In genomic region chr5:62720036-62720441, GRCh38 we compare ENCODE assay signal across 9 cellular contexts.
DNase-seq lines count a peak whose midpoint lies in the region; ATAC-seq and TF ChIP-seq lines count a peak whose summit lies in the region.
"Had no signal": no experiment of that assay in that cellular context is flagged by ENCODE, and none has a peak within 500 bp of the region (broad histone marks: within the 10 kb centered on the region; RNA-seq: fewer than 3 reads in every experiment).

No MANE protein-coding gene starts in this region.

- DNase-seq in MCF 10A (ENCODE audit: unreplicated experiment) = peak; percentile 34
- no peak for DNase-seq in breast epithelium (ENCODE audit: low spot score in 2 of 2)
- peak; percentile 82 for DNase-seq in islet precursor cell
- no peak for DNase-seq in SW 1271 (lab: John Stamatoyannopoulos, UW)
- no peak for DNase-seq in suprapubic skin (ENCODE audit: low spot score in 2 of 2)

- no TSS peak for BruUV-seq in MCF 10A (replicated peaks; lab: Mats Ljungman, UMichigan)

- no peak overlapping the region for H3K27ac ChIP-seq in breast epithelium
- no peak overlapping the region for H3K27ac ChIP-seq in suprapubic skin

- no peaks in the 10 kb centered on the region for H3K36me3 Mint-ChIP-seq in MCF 10A (ENCODE audit: insufficient read depth, unreplicated experiment)

- no peaks in the 10 kb centered on the region for H3K9me3 Mint-ChIP-seq in MCF 10A (ENCODE audit: unreplicated experiment)

- TF ChIP-seq CTCF in MCF 10A (IDR thresholded peaks at IDR 0.05; ENCODE audit: unreplicated experiment) (peak; percentile 15), breast epithelium (IDR thresholded peaks at IDR 0.05) (no peak), suprapubic skin (IDR thresholded peaks at IDR 0.05) (no peak)

- H3K4me1 ChIP-seq in breast epithelium (no peaks in the 10 kb centered on the region), suprapubic skin (no peaks in the 10 kb centered on the region)

- no peak overlapping the region for H3K27ac Mint-ChIP-seq in MCF 10A (ENCODE audit: low read depth, unreplicated experiment)

- peak; percentile 100 for ATAC-seq in GM21390 (IDR thresholded peaks at IDR 0.05; ENCODE audit: unreplicated experiment)
- ATAC-seq in HG03460 (IDR thresholded peaks at IDR 0.05; ENCODE audit: unreplicated experiment) = peak; percentile 99
- peak; percentile 88 for ATAC-seq in SK-N-SH treated with all-trans-retinoic acid at 6 μM for 48 hours

- TF ChIP-seq POLR2A in breast epithelium (IDR thresholded peaks at IDR 0.05) (no peak), suprapubic skin (IDR thresholded peaks at IDR 0.05) (no peak)

- no peaks in the 10 kb centered on the region for H3K9me3 ChIP-seq in breast epithelium
- H3K9me3 ChIP-seq in suprapubic skin = no peaks in the 10 kb centered on the region
- H3K9me3 ChIP-seq: HAP-1 had no signal

- H3K27me3 ChIP-seq in breast epithelium (no peaks in the 10 kb centered on the region), suprapubic skin (no peaks in the 10 kb centered on the region)

- 42% methylated on average over 7 of the region's 7 CpGs for WGBS in suprapubic skin

- H3K4me1 Mint-ChIP-seq in MCF 10A (ENCODE audit: insufficient read depth, unreplicated experiment) = no peaks in the 10 kb centered on the region

- POLR2A ChIA-PET in MCF 10A (lab: Yijun Ruan, JAX) = no interaction called here

- H3K4me3 Mint-ChIP-seq in MCF 10A (ENCODE audit: unreplicated experiment) = no peak overlapping the region

- TF ChIP-seq EP300 in suprapubic skin (IDR thresholded peaks at IDR 0.05) = no peak

- CTCF ChIA-PET in MCF 10A (lab: Yijun Ruan, JAX) = interaction anchor here (0.7 to 1.3 kb wide), 3 partner anchors 11 to 327 kb away, joined by 3 to 5 read pairs (median 4); no protein-coding TSS in a partner anchor

- intact Hi-C loops in MCF 10A (cut with micrococcal nuclease) = no loop called here
- intact Hi-C loops in breast epithelium (cut with DNase I; ENCODE audit: low total_unique reads) = no loop called here

- H3K27me3 Mint-ChIP-seq in MCF 10A (ENCODE audit: insufficient read depth, unreplicated experiment) = peaks cover 13% of the 10 kb centered on the region

- H3K36me3 ChIP-seq in breast epithelium = no peaks in the 10 kb centered on the region
- no peaks in the 10 kb centered on the region for H3K36me3 ChIP-seq in suprapubic skin
- H3K36me3 ChIP-seq: HAP-1 had no signal

- H3K4me3 ChIP-seq in breast epithelium (no peak overlapping the region), suprapubic skin (no peak overlapping the region)
- H3K4me3 ChIP-seq: HAP-1 had no signal

TF ChIP-seq in SK-N-SH treated with all-trans-retinoic acid at 6 μM for 48 hours, 23 proteins besides CTCF, POLR2A, EP300 and RAD21:
- TF ChIP-seq POU6F1 (CRISPR knock-in tag; IDR thresholded peaks at IDR 0.05; ENCODE audit: borderline replicate concordance, low read depth) = no peak
- no peak for TF ChIP-seq RARB (CRISPR knock-in tag; IDR thresholded peaks at IDR 0.05)
- no peak for TF ChIP-seq ISL1 (CRISPR knock-in tag; IDR thresholded peaks at IDR 0.05)
- TF ChIP-seq TSHZ2 (CRISPR knock-in tag; IDR thresholded peaks at IDR 0.05) = no peak
- no peak for TF ChIP-seq OSR1 (CRISPR knock-in tag; IDR thresholded peaks at IDR 0.05)
- TF ChIP-seq ZFP30 (CRISPR knock-in tag; IDR thresholded peaks at IDR 0.05) = no peak
- TF ChIP-seq ZC3H10 (CRISPR knock-in tag; IDR thresholded peaks at IDR 0.05) = no peak
- TF ChIP-seq ZNF8 (CRISPR knock-in tag; IDR thresholded peaks at IDR 0.05) = no peak
- TF ChIP-seq TCF4 (CRISPR knock-in tag; IDR thresholded peaks at IDR 0.05; ENCODE audit: borderline replicate concordance) = no peak
- no peak for TF ChIP-seq ZFP3 (CRISPR knock-in tag; IDR thresholded peaks at IDR 0.05)
- no peak for TF ChIP-seq BACH2 (CRISPR knock-in tag; IDR thresholded peaks at IDR 0.05; ENCODE audit: borderline replicate concordance)
- no peak for TF ChIP-seq PPARA (CRISPR knock-in tag; IDR thresholded peaks at IDR 0.05; ENCODE audit: borderline replicate concordance)
- TF ChIP-seq CSDC2 (CRISPR knock-in tag; IDR thresholded peaks at IDR 0.05) = no peak

Comparison
In these comparisons a context has a peak if more than half of its experiments do, and no peak if none do; other contexts are left out.
1. DNase-seq: peak in MCF 10A (single experiment) and islet precursor cell (single experiment); none in breast epithelium (0 of 2), SW 1271 (0 of 2) and suprapubic skin (0 of 2).
2. Peak in every context shown above with its lines, with median percentiles within 50 percentile points of each other: ATAC-seq.